ENCODE assay signal across 9 cellular contexts in the genomic region with DNA sequence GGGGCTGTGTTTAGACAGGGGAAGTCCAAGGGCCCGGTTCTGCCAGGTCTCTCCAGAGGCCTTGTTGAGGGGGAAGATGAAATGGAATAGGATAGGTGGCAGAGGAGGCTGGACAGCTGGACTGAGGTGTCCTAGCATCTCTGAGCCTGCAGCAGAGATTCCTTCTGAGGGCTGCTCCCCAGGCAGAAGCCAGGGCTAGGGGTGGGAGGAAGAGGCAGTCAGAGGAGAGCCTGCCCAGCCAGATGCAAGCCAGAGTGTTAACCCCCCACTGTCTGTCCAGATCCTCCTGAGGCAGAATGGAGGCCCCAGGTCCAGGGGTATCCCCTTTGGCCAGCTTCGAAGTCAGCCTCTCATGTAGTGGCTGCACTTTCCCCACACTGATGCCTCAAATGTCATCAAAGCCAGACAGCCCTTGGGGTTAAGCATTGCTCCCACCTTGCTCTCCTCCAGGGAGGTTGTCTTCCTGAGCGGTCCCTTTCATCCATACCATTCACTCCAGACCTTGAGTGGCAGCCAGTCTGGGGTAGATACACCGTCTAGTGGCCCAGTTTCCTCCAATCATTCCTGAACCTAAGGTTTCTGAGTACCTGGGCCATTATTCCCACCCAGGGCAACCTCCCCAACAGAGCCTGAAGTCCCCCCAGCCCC. TPM values are rescaled to one million over a fixed set of nuclear protein-coding genes. Genes with fewer than 3 reads are reported as not detected.
A peak's percentile ranks its signal among the peaks of the same experiment; 100 is the strongest.
DNase-seq lines count a peak whose midpoint lies in the region; ATAC-seq and TF ChIP-seq lines count a peak whose summit lies in the region.
"Had no signal": no experiment of that assay in that cellular context is flagged by ENCODE, and none has a peak within 500 bp of the region (broad histone marks: within the 10 kb centered on the region; RNA-seq: fewer than 3 reads in every experiment).

No MANE protein-coding gene starts in this region.

- peaks cover 55% of the 10 kb centered on the region for H3K4me1 Mint-ChIP-seq in stimulated activated naive CD8-positive, alpha-beta T cell treated with anti-CD3 and anti-CD28 coated beads, Interleukin-15, Interleukin-2, amounts not matched to agents 100 ng/mL and 50 ng/mL, for 24 hours (ENCODE audit: low read depth)
- peaks cover 27 to 82% (median 46%) of the 10 kb centered on the region in 7 donors for H3K4me1 Mint-ChIP-seq in naive thymus-derived CD4-positive, alpha-beta T cell

- DNase-seq in stimulated activated naive CD8-positive, alpha-beta T cell treated with anti-CD3 and anti-CD28 coated beads, Interleukin-15, Interleukin-2, amounts not matched to agents 100 U/mL and 50 U/mL, for 24 hours = no peak
- DNase-seq in colonic mucosa = no peak
- DNase-seq in naive thymus-derived CD4-positive, alpha-beta T cell = no peak
- DNase-seq in NCI-H1105 (lab: John Stamatoyannopoulos, UW) = no peak
- DNase-seq: effector CD4-positive, alpha-beta T cell had no signal

- H3K4me3 ChIP-seq in colonic mucosa = peak overlapping the region; percentile 76
- H3K4me3 ChIP-seq in naive thymus-derived CD4-positive, alpha-beta T cell (ENCODE audit: low read length) = no peak overlapping the region

- peak overlapping the region; percentile 78 for H3K27ac Mint-ChIP-seq in stimulated activated naive CD8-positive, alpha-beta T cell treated with anti-CD3 and anti-CD28 coated beads, Interleukin-15, Interleukin-2, amounts not matched to agents 100 ng/mL and 50 ng/mL, for 24 hours
- peak overlapping the region in 7 of 9 donors; percentile 1 to 86 (median 52) for H3K27ac Mint-ChIP-seq in naive thymus-derived CD4-positive, alpha-beta T cell

- H3K27ac ChIP-seq in colonic mucosa = peak overlapping the region; percentile 71
- H3K27ac ChIP-seq in naive thymus-derived CD4-positive, alpha-beta T cell (ENCODE audit: low read depth, low read length) = no peak overlapping the region

- peaks cover 36% of the 10 kb centered on the region for H3K36me3 Mint-ChIP-seq in stimulated activated naive CD8-positive, alpha-beta T cell treated with anti-CD3 and anti-CD28 coated beads, Interleukin-15, Interleukin-2, amounts not matched to agents 100 ng/mL and 50 ng/mL, for 24 hours (ENCODE audit: low read depth)
- H3K36me3 Mint-ChIP-seq in naive thymus-derived CD4-positive, alpha-beta T cell = peaks cover 0 to 41% (median 0%) of the 10 kb centered on the region in 5 donors

- no peaks in the 10 kb centered on the region for H3K9me3 Mint-ChIP-seq in stimulated activated naive CD8-positive, alpha-beta T cell treated with anti-CD3 and anti-CD28 coated beads, Interleukin-15, Interleukin-2, amounts not matched to agents 100 ng/mL and 50 ng/mL, for 24 hours
- no peaks in the 10 kb centered on the region for H3K9me3 Mint-ChIP-seq in naive thymus-derived CD4-positive, alpha-beta T cell

- H3K9me3 ChIP-seq in colonic mucosa = no peaks in the 10 kb centered on the region
- H3K9me3 ChIP-seq in naive thymus-derived CD4-positive, alpha-beta T cell (ENCODE audit: control insufficient read depth in 2 of 3, low read length in 3 of 3) = no peaks in the 10 kb centered on the region

- no peak for TF ChIP-seq CTCF in colonic mucosa (IDR thresholded peaks at IDR 0.05)

- H3K4me3 Mint-ChIP-seq in stimulated activated naive CD8-positive, alpha-beta T cell treated with anti-CD3 and anti-CD28 coated beads, Interleukin-15, Interleukin-2, amounts not matched to agents 100 ng/mL and 50 ng/mL, for 24 hours = peak overlapping the region; percentile 85
- peak overlapping the region; percentile 56 to 94 (median 78) for H3K4me3 Mint-ChIP-seq in naive thymus-derived CD4-positive, alpha-beta T cell

- H3K9ac ChIP-seq in colonic mucosa (ENCODE audit: low read depth in 2 of 2, low read length in 2 of 2) = peak overlapping the region; percentile 85 to 97

- H3K36me3 ChIP-seq in colonic mucosa = no peaks in the 10 kb centered on the region
- H3K36me3 ChIP-seq in naive thymus-derived CD4-positive, alpha-beta T cell (ENCODE audit: control insufficient read depth in 2 of 3, insufficient read depth in 3 of 3, low read length in 3 of 3) = no peaks in the 10 kb centered on the region

- CTCF ChIA-PET in naive thymus-derived CD4-positive, alpha-beta T cell (lab: Charles Lee) = no interaction called here

- H3K27me3 Mint-ChIP-seq in stimulated activated naive CD8-positive, alpha-beta T cell treated with anti-CD3 and anti-CD28 coated beads, Interleukin-15, Interleukin-2, amounts not matched to agents 100 ng/mL and 50 ng/mL, for 24 hours = peaks cover 6% of the 10 kb centered on the region
- peaks cover 0 to 14% (median 0%) of the 10 kb centered on the region in 5 donors for H3K27me3 Mint-ChIP-seq in naive thymus-derived CD4-positive, alpha-beta T cell

- POLR2A ChIA-PET in naive thymus-derived CD4-positive, alpha-beta T cell (lab: Charles Lee) = interaction anchor here (1.0 to 1.1 kb wide), 3 partner anchors 72 to 115 kb away, joined by 3 read pairs; a partner anchor contains a TSS

- intact Hi-C loops in colonic mucosa (cut with DNase I) = loop anchor here (5.0 kb wide), 1 partner anchor 135 kb away; no protein-coding TSS in a partner anchor
- intact Hi-C loops in naive thymus-derived CD4-positive, alpha-beta T cell (cut with micrococcal nuclease) = loop anchor here (5.0 kb wide), 2 partner anchors 270 to 290 kb away; no protein-coding TSS in a partner anchor

- no peaks in the 10 kb centered on the region for H3K4me1 ChIP-seq in colonic mucosa
- peaks cover 17 to 23% of the 10 kb centered on the region in 2 donors for H3K4me1 ChIP-seq in naive thymus-derived CD4-positive, alpha-beta T cell (ENCODE audit: control insufficient read depth in 2 of 2, insufficient read depth in 2 of 2, low read length in 2 of 2)

- no peaks in the 10 kb centered on the region for H3K27me3 ChIP-seq in colonic mucosa
- no peaks in the 10 kb centered on the region for H3K27me3 ChIP-seq in naive thymus-derived CD4-positive, alpha-beta T cell (ENCODE audit: control insufficient read depth in 2 of 2, insufficient read depth in 2 of 2, low read length in 2 of 2)

- ATAC-seq in stimulated activated naive CD8-positive, alpha-beta T cell treated with anti-CD3 and anti-CD28 coated beads, Interleukin-15, Interleukin-2, amounts not matched to agents 100 U/mL and 50 U/mL, for 24 hours = no peak
- ATAC-seq in naive thymus-derived CD4-positive, alpha-beta T cell = no peak
- no peak for ATAC-seq in GM21529 (IDR thresholded peaks at IDR 0.05; ENCODE audit: unreplicated experiment)
- no peak for ATAC-seq in GM21528 (IDR thresholded peaks at IDR 0.05; ENCODE audit: low FRiP score, unreplicated experiment)
- no peak for ATAC-seq in HG02798 (IDR thresholded peaks at IDR 0.05; ENCODE audit: poor library complexity, unreplicated experiment)

RNA-seq across cellular contexts. Expression of a gene that starts 1.7 kb away (rescaled TPM):
- 10 to 100 TPM; 14.1 to 18.1 TPM for total RNA-seq in colonic mucosa
- total RNA-seq in naive thymus-derived CD4-positive, alpha-beta T cell = 100 to 1,000 TPM in 1 of 5 experiments, 10 to 100 TPM in 1, 1 to 10 TPM in 3; 1.4 to 125 (median 5.9) TPM
- polyA plus RNA-seq in naive thymus-derived CD4-positive, alpha-beta T cell = 1 to 10 TPM in 1 of 2 donors, under 1 TPM in 1; 0.94 to 2.2 TPM
